Comparison of ENCODE assay signal across 28 cellular contexts in genomic region chr2:163548970-163549369, GRCh38.
"Had no signal": no experiment of that assay in that cellular context is flagged by ENCODE, and none has a peak within 500 bp of the region (broad histone marks: within the 10 kb centered on the region; RNA-seq: fewer than 3 reads in every experiment).

No MANE protein-coding gene starts in this region.

- FAIRE-seq: colon, endometrium, endothelial cell of umbilical vein, frontal cortex had no signal

- H3K9me3 ChIP-seq: colonic mucosa, esophagus muscularis mucosa, esophagus squamous epithelium, gastrocnemius medialis, gastroesophageal sphincter, heart right ventricle had no signal

- H3K27me3 ChIP-seq: colonic mucosa, dorsolateral prefrontal cortex, esophagus muscularis mucosa, esophagus squamous epithelium, foreskin keratinocyte, gastrocnemius medialis, gastroesophageal sphincter, heart left ventricle, heart right ventricle had no signal

- H3K4me1 ChIP-seq: colonic mucosa, esophagus squamous epithelium, foreskin keratinocyte had no signal

- ATAC-seq: effector memory CD8-positive, alpha-beta T cell; esophagus mucosa; foreskin keratinocyte; gastrocnemius medialis; gastroesophageal sphincter; heart left ventricle; heart right ventricle had no signal

- H3K27ac ChIP-seq: colonic mucosa, coronary artery, dorsolateral prefrontal cortex, epithelial cell of prostate, esophagus muscularis mucosa, esophagus squamous epithelium, foreskin keratinocyte, gastrocnemius medialis, gastroesophageal sphincter, heart left ventricle, heart right ventricle had no signal

- H3K36me3 ChIP-seq: colonic mucosa, esophagus muscularis mucosa, esophagus squamous epithelium, gastrocnemius medialis, gastroesophageal sphincter, heart left ventricle, heart right ventricle had no signal

- DNase-seq: colonic mucosa; cortex of kidney; dermis blood vessel endothelial cell; dorsolateral prefrontal cortex; effector CD4-positive, alpha-beta T cell; effector CD8-positive, alpha-beta T cell; effector memory CD4-positive, alpha-beta T cell; effector memory CD8-positive, alpha-beta T cell; endodermal cell; erythroblast; esophagus squamous epithelium; foreskin fibroblast; foreskin keratinocyte; foreskin melanocyte; gastrocnemius medialis; glutamatergic neuron; head of caudate nucleus; heart left ventricle; heart right ventricle had no signal

- H3K4me3 ChIP-seq: colonic mucosa, coronary artery, dorsolateral prefrontal cortex, esophagus muscularis mucosa, esophagus squamous epithelium, gastrocnemius medialis, gastroesophageal sphincter, heart left ventricle, heart right ventricle had no signal
